Comparison of ENCODE assay signal across 1 cellular context in the genomic region with DNA sequence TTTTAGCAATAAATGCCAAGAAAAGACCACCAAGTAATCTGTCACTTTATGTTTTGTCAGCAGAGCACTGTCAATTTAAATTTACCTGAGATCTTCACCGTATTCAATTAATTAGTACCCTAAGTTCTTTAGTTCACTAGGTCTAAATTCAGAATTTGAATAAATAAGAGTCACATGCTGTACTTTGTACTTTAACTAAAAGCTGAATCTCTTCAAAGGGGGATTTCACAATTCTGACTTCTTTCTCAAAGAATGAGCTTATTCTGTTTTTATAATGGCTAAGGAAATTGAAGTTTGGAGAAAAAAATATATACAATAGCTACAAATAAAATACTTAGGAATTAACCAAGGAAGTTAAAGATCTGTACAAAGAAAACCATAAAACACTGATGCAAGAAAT.
TF ChIP-seq lines count a peak whose summit lies in the region.

No MANE protein-coding gene starts in this region.

TF ChIP-seq in liver, 16 proteins besides CTCF, POLR2A, EP300 and RAD21:
- no peak for TF ChIP-seq HNF4G (IDR thresholded peaks at IDR 0.05)
- no peak for TF ChIP-seq GABPA (IDR thresholded peaks at IDR 0.05 in 1 of 2, conservative IDR thresholded peaks at IDR 0.05 in 1 of 2)
- peak; percentile 70 to 71 for TF ChIP-seq HNF4A (conservative IDR thresholded peaks at IDR 0.05)
- TF ChIP-seq RXRA (IDR thresholded peaks at IDR 0.05): peak in 1 of 2 donors; percentile 19
